In genomic region chr1:11923069-11923826, GRCh38 we compare ENCODE assay signal across 10 cellular contexts. TPM values are rescaled to one million over a fixed set of nuclear protein-coding genes. Genes with fewer than 3 reads are reported as not detected.
DNase-seq lines count a peak whose midpoint lies in the region; ATAC-seq and TF ChIP-seq lines count a peak whose summit lies in the region.
"Had no signal": no experiment of that assay in that cellular context is flagged by ENCODE, and none has a peak within 500 bp of the region (broad histone marks: within the 10 kb centered on the region; RNA-seq: fewer than 3 reads in every experiment).

No MANE protein-coding gene starts in this region.

- H3K9me3 Mint-ChIP-seq in GM23338: no peaks in the 10 kb centered on the region; the same call in 2 of the 3 replicates
- no peaks in the 10 kb centered on the region for H3K9me3 Mint-ChIP-seq in activated naive CD8-positive, alpha-beta T cell (ENCODE audit: low read depth)

- peaks cover 33% of the 10 kb centered on the region for H3K79me2 ChIP-seq in GM23338 (replicated peaks; ENCODE audit: insufficient read depth)

- peaks cover 53% of the 10 kb centered on the region for H3K4me1 ChIP-seq in BLaER1
- H3K4me1 ChIP-seq in GM23338 (ENCODE audit: insufficient read depth): peaks cover 9% of the 10 kb centered on the region
- H3K4me1 ChIP-seq in mucosa of rectum (ENCODE audit: control insufficient read depth in 2 of 2, insufficient read depth in 2 of 2, low read length in 2 of 2): peaks cover 26 to 30% of the 10 kb centered on the region in 2 donors

- no peak overlapping the region for H3K27ac Mint-ChIP-seq in GM23338
- H3K27ac Mint-ChIP-seq in activated naive CD8-positive, alpha-beta T cell: peak overlapping the region; percentile 54

- H3K4me2 ChIP-seq in BLaER1 (peak overlapping the region; percentile 99), GM23338 (no peak overlapping the region)

- no peak overlapping the region for H3K27ac ChIP-seq in BLaER1
- H3K27ac ChIP-seq in GM23338 (ENCODE audit: low read depth): no peak overlapping the region
- H3K27ac ChIP-seq in mucosa of rectum (ENCODE audit: low read depth in 2 of 2, low read length in 2 of 2): no peak overlapping the region
- H3K27ac ChIP-seq: epithelial cell of prostate had no signal

- peaks cover 79% of the 10 kb centered on the region for H4K20me1 ChIP-seq in BLaER1
- peaks cover 22% of the 10 kb centered on the region for H4K20me1 ChIP-seq in GM23338 (replicated peaks; ENCODE audit: insufficient read depth)

- TF ChIP-seq CTCF in GM23338 (conservative IDR thresholded peaks at IDR 0.05; ENCODE audit: low read depth in 2 of 2): no peak

- peaks cover 38% of the 10 kb centered on the region for H3K36me3 Mint-ChIP-seq in GM23338 (ENCODE audit: low read depth)
- peaks cover 6% of the 10 kb centered on the region for H3K36me3 Mint-ChIP-seq in activated naive CD8-positive, alpha-beta T cell

- no peaks in the 10 kb centered on the region for H3K9me3 ChIP-seq in BLaER1
- H3K9me3 ChIP-seq in mucosa of rectum (ENCODE audit: control insufficient read depth in 2 of 2, low read length in 2 of 2): no peaks in the 10 kb centered on the region

- no peak for DNase-seq in GM23338 (ENCODE audit: low spot score)
- DNase-seq in NCI-H1930 (lab: John Stamatoyannopoulos, UW): no peak
- DNase-seq in SIG-M5 (lab: John Stamatoyannopoulos, UW): no peak
- DNase-seq: stimulated activated CD4-positive, alpha-beta T cell treated with anti-CD3 and anti-CD28 coated beads, Interleukin-4, amount 100 ng/mL, for 24 hours had no signal

- H3K27me3 ChIP-seq in BLaER1 (no peaks in the 10 kb centered on the region), GM23338 (ENCODE audit: insufficient read depth) (no peaks in the 10 kb centered on the region), mucosa of rectum (ENCODE audit: control insufficient read depth in 2 of 2, insufficient read depth in 2 of 2, low read length in 2 of 2) (no peaks in the 10 kb centered on the region)

- H3K4me3 Mint-ChIP-seq in GM23338: peak overlapping the region; percentile 13; the same call in 1 of the 3 replicates
- peak overlapping the region; percentile 96 for H3K4me3 Mint-ChIP-seq in activated naive CD8-positive, alpha-beta T cell

- H3K4me1 Mint-ChIP-seq in GM23338: peaks cover 18% of the 10 kb centered on the region
- H3K4me1 Mint-ChIP-seq in activated naive CD8-positive, alpha-beta T cell (ENCODE audit: low read depth): peaks cover 37% of the 10 kb centered on the region

- ATAC-seq in GM23338 (no peak), GM18867 (IDR thresholded peaks at IDR 0.05; ENCODE audit: unreplicated experiment) (no peak), HG03457 (IDR thresholded peaks at IDR 0.05; ENCODE audit: unreplicated experiment) (no peak)

- no peaks in the 10 kb centered on the region for H3K9me2 ChIP-seq in GM23338 (ENCODE audit: insufficient read depth)

- H3K36me3 ChIP-seq in BLaER1: peaks cover 59% of the 10 kb centered on the region
- 0 out of 2 replicates have a peak, but pooled peaks cover 6% of the 10 kb centered on the region for H3K36me3 ChIP-seq in GM23338 (ENCODE audit: insufficient read depth)
- peaks cover 34 to 45% of the 10 kb centered on the region in 2 donors for H3K36me3 ChIP-seq in mucosa of rectum (ENCODE audit: control insufficient read depth in 2 of 2, insufficient read depth in 2 of 2, low read length in 2 of 2)

- H3K4me3 ChIP-seq in BLaER1 (peak overlapping the region; percentile 93; the same call in 1 of the 2 replicates), GM23338 (no peak overlapping the region), mucosa of rectum (ENCODE audit: low read length in 2 of 2) (peak overlapping the region; percentile 19 to 75)

- no peak overlapping the region for H2AFZ ChIP-seq in GM23338

- H3K9ac ChIP-seq in BLaER1 (peak overlapping the region; percentile 87; the same call in 1 of the 2 replicates), mucosa of rectum (ENCODE audit: low read depth in 1 of 2, low read length in 2 of 2) (no peak overlapping the region)

- H3K27me3 Mint-ChIP-seq in GM23338 (ENCODE audit: insufficient read depth, low read depth, poor library complexity): peaks cover 9% of the 10 kb centered on the region
- H3K27me3 Mint-ChIP-seq in activated naive CD8-positive, alpha-beta T cell: no peaks in the 10 kb centered on the region

- 0 out of 2 replicates have a peak, but pooled peaks cover 7% of the 10 kb centered on the region for H3F3A ChIP-seq in GM23338 (replicated peaks; ENCODE audit: low read depth)

TF ChIP-seq in GM23338, 12 proteins besides CTCF, POLR2A, EP300 and RAD21 (continues in another document):
- TF ChIP-seq, protein P1, sequence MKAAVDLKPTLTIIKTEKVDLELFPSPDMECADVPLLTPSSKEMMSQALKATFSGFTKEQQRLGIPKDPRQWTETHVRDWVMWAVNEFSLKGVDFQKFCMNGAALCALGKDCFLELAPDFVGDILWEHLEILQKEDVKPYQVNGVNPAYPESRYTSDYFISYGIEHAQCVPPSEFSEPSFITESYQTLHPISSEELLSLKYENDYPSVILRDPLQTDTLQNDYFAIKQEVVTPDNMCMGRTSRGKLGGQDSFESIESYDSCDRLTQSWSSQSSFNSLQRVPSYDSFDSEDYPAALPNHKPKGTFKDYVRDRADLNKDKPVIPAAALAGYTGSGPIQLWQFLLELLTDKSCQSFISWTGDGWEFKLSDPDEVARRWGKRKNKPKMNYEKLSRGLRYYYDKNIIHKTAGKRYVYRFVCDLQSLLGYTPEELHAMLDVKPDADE (IDR thresholded peaks at IDR 0.05): no peak
- TF ChIP-seq POLR2AphosphoS5 (IDR thresholded peaks at IDR 0.05; ENCODE audit: low read depth) (no peak), REST (IDR thresholded peaks at IDR 0.05; ENCODE audit: unreplicated experiment) (no peak), NANOG (IDR thresholded peaks at IDR 0.05; ENCODE audit: borderline replicate concordance) (no peak)

RNA-seq across cellular contexts. Expression of gene KIAA2013, which starts 3.0 kb away (rescaled TPM):
- 77.8 and 83.2 TPM in 2 replicates for total RNA-seq in GM23338 (2014; rRNA removed; shearing (Covaris generic))
- 15.7 and 19.4 TPM in 2 replicates for polyA plus RNA-seq in GM23338 (2016; fragmentation: Nextera tagmentation; extraction: Ambion mirVana)

RNA-seq across cellular contexts. Expression of gene PLOD1, which starts 11.3 kb away (rescaled TPM):
- total RNA-seq in GM23338 (2014; rRNA removed; shearing (Covaris generic)): 56.3 and 62.9 TPM in 2 replicates
- polyA plus RNA-seq in GM23338 (2016; fragmentation: Nextera tagmentation; extraction: Ambion mirVana): 22.4 and 23.3 TPM in 2 replicates

RNA-seq across cellular contexts. Expression of gene MFN2, which starts 57.0 kb away (rescaled TPM):
- total RNA-seq in GM23338 (2014; rRNA removed; shearing (Covaris generic)): 36.0 and 40.4 TPM in 2 replicates
- polyA plus RNA-seq in GM23338 (2016; fragmentation: Nextera tagmentation; extraction: Ambion mirVana): 15.1 and 15.4 TPM in 2 replicates
